ENCODE assay signal across 13 cellular contexts in genomic region chr1:2389644-2390043, GRCh38. TPM values are rescaled to one million over a fixed set of nuclear protein-coding genes. Genes with fewer than 3 reads are reported as not detected.
DNase-seq lines count a peak whose midpoint lies in the region; ATAC-seq, FAIRE-seq and TF ChIP-seq lines count a peak whose summit lies in the region.
"Had no signal": no experiment of that assay in that cellular context is flagged by ENCODE, and none has a peak within 500 bp of the region (broad histone marks: within the 10 kb centered on the region; RNA-seq: fewer than 3 reads in every experiment).

No MANE protein-coding gene starts in this region.

- H3K9me3 ChIP-seq in astrocyte (ENCODE audit: insufficient read depth, low read depth, low read length): no peaks in the 10 kb centered on the region

- H3K4me3 ChIP-seq in Jurkat, Clone E6-1 (ENCODE audit: low read length): peak overlapping the region; percentile 83; the same call in 1 of the 2 replicates
- no peak overlapping the region for H3K4me3 ChIP-seq in astrocyte (ENCODE audit: insufficient read depth, low read depth, low read length)

- no peak for FAIRE-seq in astrocyte (lab: Jason Lieb, UNC)
- FAIRE-seq: endometrium had no signal

- H3K9ac ChIP-seq in astrocyte (ENCODE audit: low read length): no peak overlapping the region

- no peaks in the 10 kb centered on the region for H3K9me3 Mint-ChIP-seq in T-helper 2 cell treated with Interferon-gamma antibody and Interleukin-4, amounts not matched to agents 5 μg/mL and 100 μg/mL, for 36 hours
- peaks cover 3% of the 10 kb centered on the region for H3K9me3 Mint-ChIP-seq in astrocyte (ENCODE audit: unreplicated experiment)
- H3K9me3 Mint-ChIP-seq in neural crest cell: no peaks in the 10 kb centered on the region

- no peak overlapping the region for H2AFZ ChIP-seq in astrocyte (ENCODE audit: low read depth, low read length)

- H3K4me2 ChIP-seq in astrocyte (ENCODE audit: low read length): no peak overlapping the region

- peaks cover 15% of the 10 kb centered on the region for H3K4me1 ChIP-seq in astrocyte (ENCODE audit: insufficient read depth, low read length)

- ATAC-seq in HG03439 (IDR thresholded peaks at IDR 0.05; ENCODE audit: unreplicated experiment): no peak
- ATAC-seq in Right ventricle myocardium inferior: no peak

- H3K27me3 Mint-ChIP-seq in T-helper 2 cell treated with Interferon-gamma antibody and Interleukin-4, amounts not matched to agents 5 μg/mL and 100 μg/mL, for 36 hours (ENCODE audit: low read depth): no peaks in the 10 kb centered on the region
- H3K27me3 Mint-ChIP-seq in astrocyte (ENCODE audit: low read depth, unreplicated experiment) (no peaks in the 10 kb centered on the region), neural crest cell (ENCODE audit: low read depth) (no peaks in the 10 kb centered on the region)

- H3K27me3 ChIP-seq in astrocyte (ENCODE audit: insufficient read depth, low read length): no peaks in the 10 kb centered on the region

- peaks cover 20% of the 10 kb centered on the region for H3K36me3 Mint-ChIP-seq in T-helper 2 cell treated with Interferon-gamma antibody and Interleukin-4, amounts not matched to agents 5 μg/mL and 100 μg/mL, for 36 hours (ENCODE audit: low read depth)
- H3K36me3 Mint-ChIP-seq in astrocyte (ENCODE audit: low read depth, unreplicated experiment) (peaks cover 4% of the 10 kb centered on the region), neural crest cell (ENCODE audit: low read depth) (no peaks in the 10 kb centered on the region)

- H3K27ac ChIP-seq in astrocyte (ENCODE audit: low read depth, low read length): no peak overlapping the region

- H3K79me2 ChIP-seq in astrocyte (ENCODE audit: insufficient read depth, low read length): peaks cover 47% of the 10 kb centered on the region

- H4K20me1 ChIP-seq in astrocyte (ENCODE audit: insufficient read depth, low read length): peaks cover 25% of the 10 kb centered on the region

- peak overlapping the region; percentile 80 for H3K4me3 Mint-ChIP-seq in T-helper 2 cell treated with Interferon-gamma antibody and Interleukin-4, amounts not matched to agents 5 μg/mL and 100 μg/mL, for 36 hours
- peak overlapping the region; percentile 87 for H3K4me3 Mint-ChIP-seq in astrocyte (ENCODE audit: unreplicated experiment)
- H3K4me3 Mint-ChIP-seq in neural crest cell: peak overlapping the region; percentile 92

- no peak for DNase-seq in T-helper 2 cell treated with Interferon-gamma antibody and Interleukin-4, amounts not matched to agents 5 μg/mL and 100 μg/mL, for 36 hours (ENCODE audit: low spot score)
- DNase-seq in T-helper 2 cell (no peak), astrocyte (ENCODE audit: low read depth) (no peak), neural crest cell (ENCODE audit: low read depth, low spot score) (no peak), Right ventricle myocardium inferior (ENCODE audit: missing footprints) (no peak), activated gamma-delta T cell treated with Interleukin-2 at 50 U/mL for 16 hours (no peak)
- peak; percentile 21 for DNase-seq in Jurkat, Clone E6-1 (ENCODE audit: low read depth, low spot score)
- DNase-seq: activated CD8-positive, alpha-beta memory T cell treated with anti-CD3 and anti-CD28 coated beads for 24 hours; DMS79 treated with DMSO at 0.1 percent for 48 hours; NCI-H187; trophoblast cell had no signal

- peaks cover 3% of the 10 kb centered on the region for H3K36me3 ChIP-seq in astrocyte (ENCODE audit: insufficient read depth, low read length)

- peaks cover 15% of the 10 kb centered on the region for H3K4me1 Mint-ChIP-seq in T-helper 2 cell treated with Interferon-gamma antibody and Interleukin-4, amounts not matched to agents 5 μg/mL and 100 μg/mL, for 36 hours (ENCODE audit: low read depth)
- H3K4me1 Mint-ChIP-seq in astrocyte (ENCODE audit: low read depth, unreplicated experiment) (peaks cover 9% of the 10 kb centered on the region), neural crest cell (peaks cover 18% of the 10 kb centered on the region)

- H3K27ac Mint-ChIP-seq in T-helper 2 cell treated with Interferon-gamma antibody and Interleukin-4, amounts not matched to agents 5 μg/mL and 100 μg/mL, for 36 hours: no peak overlapping the region
- no peak overlapping the region for H3K27ac Mint-ChIP-seq in astrocyte (ENCODE audit: unreplicated experiment)
- no peak overlapping the region for H3K27ac Mint-ChIP-seq in neural crest cell (ENCODE audit: unreplicated experiment)

- intact Hi-C loops in Right ventricle myocardium inferior (cut with DNase I): no loop called here

- no peak for TF ChIP-seq CTCF in astrocyte (IDR thresholded peaks at IDR 0.05; ENCODE audit: insufficient read depth, low read depth, low read length)
- TF ChIP-seq CTCF in neural crest cell (conservative IDR thresholded peaks at IDR 0.05): no peak

RNA-seq across cellular contexts. Expression of gene MORN1, which starts 1.7 kb away (rescaled TPM):
- 2.6 TPM for polyA plus RNA-seq in Jurkat, Clone E6-1 (2012; ENCODE audit: insufficient read depth, insufficient read length)
- 9.2 and 11.7 TPM in 2 replicates for total RNA-seq in astrocyte
- 23.7 and 24.4 TPM in 2 replicates for total RNA-seq in neural crest cell
- 4.9 TPM for total RNA-seq in Right ventricle myocardium inferior

RNA-seq across cellular contexts. Expression of gene RER1, which starts 2.0 kb away (rescaled TPM):
- 146 TPM for polyA plus RNA-seq in Jurkat, Clone E6-1 (2012; ENCODE audit: insufficient read depth, insufficient read length)
- 197 and 211 TPM in 2 replicates for total RNA-seq in astrocyte
- total RNA-seq in neural crest cell: 108 and 111 TPM in 2 replicates
- 85.8 TPM for total RNA-seq in Right ventricle myocardium inferior

RNA-seq across cellular contexts. Expression of gene PEX10, which starts 22.7 kb away (rescaled TPM):
- 23.9 TPM for polyA plus RNA-seq in Jurkat, Clone E6-1 (2012; ENCODE audit: insufficient read depth, insufficient read length)
- total RNA-seq in astrocyte: 16.6 and 18.6 TPM in 2 replicates
- 31.2 and 31.9 TPM in 2 replicates for total RNA-seq in neural crest cell
- total RNA-seq in Right ventricle myocardium inferior: 14.5 TPM
